Comparison of ENCODE assay signal across 18 cellular contexts in the genomic region with DNA sequence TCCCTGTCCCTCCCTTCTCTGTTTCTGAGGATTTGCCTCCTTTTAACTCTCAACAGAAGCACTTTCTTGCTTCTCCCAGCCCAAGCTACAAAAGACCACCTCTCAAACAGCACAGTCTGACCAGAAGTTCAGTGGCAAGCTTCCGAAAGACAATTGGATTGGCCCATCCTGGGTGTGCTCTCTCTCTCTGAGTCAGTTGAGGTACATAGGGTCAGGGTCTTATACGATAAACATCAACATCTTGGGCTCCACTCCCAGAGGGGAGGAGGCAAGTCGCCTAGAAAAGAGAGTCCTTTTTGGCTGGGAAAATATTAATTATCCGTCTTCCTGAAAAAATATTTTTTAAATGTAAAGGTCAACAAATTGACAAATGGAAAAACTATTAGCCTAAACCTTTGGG.
"Had no signal": no experiment of that assay in that cellular context is flagged by ENCODE, and none has a peak within 500 bp of the region (broad histone marks: within the 10 kb centered on the region; RNA-seq: fewer than 3 reads in every experiment).

No MANE protein-coding gene starts in this region.

- H3K27ac ChIP-seq: adrenal gland, cardiac muscle cell, epithelial cell of prostate, neutrophil, pancreas, transverse colon, vagina had no signal

- H3K36me3 Mint-ChIP-seq: activated naive CD4-positive, alpha-beta T cell treated with anti-CD3 and anti-CD28 coated beads, Interleukin-2, amount 50 U/mL, for 72 hours; naive B cell had no signal

- H3K4me3 Mint-ChIP-seq: activated T-cell treated with anti-CD3 and anti-CD28 coated beads, Interleukin-2, amount 50 U/mL, for 72 hours; naive B cell; T-helper 1 cell treated with Interleukin-12 subunit alpha and Interleukin-12 subunit beta and Interleukin-4 antibody, amounts not matched to agents 30 μg/mL and 1 μg/mL, for 36 hours had no signal

- H3K9me3 Mint-ChIP-seq: activated T-cell treated with anti-CD3 and anti-CD28 coated beads, Interleukin-2, amount 50 U/mL, for 72 hours; T-helper 1 cell treated with Interleukin-12 subunit alpha and Interleukin-12 subunit beta and Interleukin-4 antibody, amounts not matched to agents 30 μg/mL and 1 μg/mL, for 36 hours had no signal

- H3K36me3 ChIP-seq: adrenal gland, cardiac muscle cell, neutrophil, pancreas, transverse colon, vagina had no signal

- H3K9me3 ChIP-seq: adrenal gland, mucosa of descending colon, neutrophil, pancreas, transverse colon, vagina had no signal

- ATAC-seq: activated CD4-positive, CD25-positive, alpha-beta regulatory T cell treated with anti-CD3 and anti-CD28 coated beads, Interleukin-2, amount 50 U/mL, for 24 hours; activated naive CD4-positive, alpha-beta T cell treated with anti-CD3 and anti-CD28 coated beads, Interleukin-2, amount 50 U/mL, for 72 hours; activated T-cell treated with anti-CD3 and anti-CD28 coated beads, Interleukin-2, amount 50 U/mL, for 72 hours; mucosa of descending colon; pancreas had no signal

- H3K4me1 ChIP-seq: pancreas, vagina had no signal

- DNase-seq: activated effector memory CD4-positive, alpha-beta T cell treated with anti-CD3 and anti-CD28 coated beads, Interleukin-2, amount 50 U/mL, for 16 hours; activated T-cell treated with anti-CD3 and anti-CD28 coated beads, Interleukin-2, amount 50 U/mL, for 72 hours; adrenal gland; mesenchymal stem cell; mucosa of descending colon; naive B cell; pancreas; stimulated activated CD4-positive, alpha-beta T cell treated with anti-CD3 and anti-CD28 coated beads, Interleukin-2, amount 100 ng/mL, for 24 hours; stimulated activated naive CD4-positive, alpha-beta T cell treated with Interleukin-2 at 50 U/mL for 16 hours; substantia nigra; transverse colon had no signal

- H3K27ac Mint-ChIP-seq: activated naive CD4-positive, alpha-beta T cell treated with anti-CD3 and anti-CD28 coated beads, Interleukin-2, amount 50 U/mL, for 72 hours; activated T-cell treated with anti-CD3 and anti-CD28 coated beads, Interleukin-2, amount 50 U/mL, for 72 hours; naive B cell; T-helper 1 cell treated with Interleukin-12 subunit alpha and Interleukin-12 subunit beta and Interleukin-4 antibody, amounts not matched to agents 30 μg/mL and 1 μg/mL, for 36 hours had no signal

- H3K4me3 ChIP-seq: adrenal gland, cardiac muscle cell, mucosa of descending colon, pancreas, transverse colon, vagina had no signal

- H3K27me3 ChIP-seq: adrenal gland, cardiac muscle cell, neutrophil, pancreas, transverse colon, vagina had no signal
